36 cellular contexts compared by ENCODE assay signal in genomic region chr11:30497600-30497999, GRCh38.
"Had no signal": no experiment of that assay in that cellular context is flagged by ENCODE, and none has a peak within 500 bp of the region (broad histone marks: within the 10 kb centered on the region; RNA-seq: fewer than 3 reads in every experiment).

No MANE protein-coding gene starts in this region.

- H3K9me3 Mint-ChIP-seq: activated B cell treated with CpG ODN at 0.5 μM for 24 hours; activated CD4-positive, alpha-beta memory T cell treated with anti-CD3 and anti-CD28 coated beads for 36 hours; activated CD4-positive, alpha-beta T cell treated with anti-CD3 and anti-CD28 coated beads, Interleukin-2, amount 10 ng/mL, durations not matched to agents 24 days and 14 days; activated CD8-positive, alpha-beta T cell treated with anti-CD3 and anti-CD28 coated beads for 36 hours; activated naive CD4-positive, alpha-beta T cell treated with anti-CD3 and anti-CD28 coated beads for 36 hours; activated naive CD8-positive, alpha-beta T cell treated with anti-CD3 and anti-CD28 coated beads for 36 hours; activated T-cell treated with anti-CD3 and anti-CD28 coated beads, Interleukin-2, amount 50 U/mL, for 4 hours; activated T-cell treated with anti-CD3 and anti-CD28 coated beads, Interleukin-2, amount 50 U/mL, for 72 hours; activated T-helper 1 cell treated with anti-CD3 and anti-CD28 coated beads, Interleukin-12 subunit alpha, Interleukin-12 subunit beta, Interleukin-2, Interleukin-4 antibody, amounts not matched to agents 30 ng/mL and 10 ng/mL and 1 ng/mL, durations not matched to agents 14 hours and 24 hours and 36 hours; T-helper 1 cell treated with Interleukin-12 subunit alpha and Interleukin-12 subunit beta and Interleukin-4 antibody, amounts not matched to agents 30 μg/mL and 1 μg/mL, for 36 hours; T-helper 2 cell treated with Interferon-gamma antibody and Interleukin-4, amounts not matched to agents 5 μg/mL and 100 μg/mL, for 36 hours had no signal

- H3K4me1 ChIP-seq: adrenal gland, body of pancreas, breast epithelium had no signal

- DNase-seq: activated B cell treated with CpG ODN at 0.5 μM for 24 hours; activated CD4-positive, alpha-beta memory T cell treated with anti-CD3 and anti-CD28 coated beads for 36 hours; activated CD4-positive, alpha-beta T cell treated with anti-CD3 and anti-CD28 coated beads for 4 hours; activated CD4-positive, alpha-beta T cell treated with anti-CD3 and anti-CD28 coated beads, Interleukin-2, amount 10 ng/mL, durations not matched to agents 24 days and 14 days; activated CD4-positive, alpha-beta T cell treated with anti-CD3 and anti-CD28 coated beads, Interleukin-2, amount 50 U/mL, for 1 hour; activated CD4-positive, alpha-beta T cell treated with anti-CD3 and anti-CD28 coated beads, Interleukin-2, amount 50 U/mL, for 4 hours; activated CD4-positive, CD25-positive, alpha-beta regulatory T cell treated with anti-CD3 and anti-CD28 coated beads, Interleukin-2, amount 50 U/mL, for 72 hours; activated CD8-positive, alpha-beta memory T cell treated with anti-CD3 and anti-CD28 coated beads, Interleukin-2, amount 50 U/mL, for 4 hours; activated CD8-positive, alpha-beta T cell treated with anti-CD3 and anti-CD28 coated beads for 36 hours; activated effector memory CD4-positive, alpha-beta T cell treated with anti-CD3 and anti-CD28 coated beads, Interleukin-2, amount 50 U/mL, for 16 hours; activated gamma-delta T cell treated with Interleukin-2 at 50 U/mL for 16 hours; activated naive CD4-positive, alpha-beta T cell; activated naive CD4-positive, alpha-beta T cell treated with anti-CD3 and anti-CD28 coated beads for 36 hours; activated naive CD4-positive, alpha-beta T cell treated with anti-CD3 and anti-CD28 coated beads, Interleukin-2, amount 50 U/mL, for 16 hours; activated naive CD8-positive, alpha-beta T cell treated with anti-CD3 and anti-CD28 coated beads for 36 hours; activated T-cell treated with anti-CD3 and anti-CD28 coated beads for 4 hours; activated T-cell treated with anti-CD3 and anti-CD28 coated beads, Interleukin-2, amount 50 U/mL, for 1 hour; activated T-cell treated with anti-CD3 and anti-CD28 coated beads, Interleukin-2, amount 50 U/mL, for 4 hours; activated T-cell treated with anti-CD3 and anti-CD28 coated beads, Interleukin-2, amount 50 U/mL, for 72 hours; adrenal gland; amniotic stem cell; aorta; body of pancreas; brain microvascular endothelial cell; central memory CD4-positive, alpha-beta T cell; T-helper 2 cell; T-helper 9 cell had no signal

- FAIRE-seq: astrocyte, TTC549 had no signal

- ATAC-seq: activated CD8-positive, alpha-beta T cell treated with anti-CD3 and anti-CD28 coated beads for 36 hours; activated naive CD4-positive, alpha-beta T cell treated with anti-CD3 and anti-CD28 coated beads, Interleukin-2, amount 50 U/mL, for 72 hours; activated T-cell treated with anti-CD3 and anti-CD28 coated beads, Interleukin-2, amount 50 U/mL, for 4 hours; activated T-cell treated with anti-CD3 and anti-CD28 coated beads, Interleukin-2, amount 50 U/mL, for 72 hours; activated T-helper 17 cell treated with anti-CD3 and anti-CD28 coated beads, Interleukin-2, amount 50 U/mL, for 72 hours; body of pancreas had no signal

- H3K4me3 ChIP-seq: adrenal gland, body of pancreas, breast epithelium had no signal

- H3K27me3 Mint-ChIP-seq: activated B cell treated with CpG ODN at 0.5 μM for 24 hours; activated CD4-positive, alpha-beta memory T cell treated with anti-CD3 and anti-CD28 coated beads for 36 hours; activated CD4-positive, alpha-beta T cell treated with anti-CD3 and anti-CD28 coated beads, Interleukin-2, amount 10 ng/mL, durations not matched to agents 24 days and 14 days; activated T-helper 17 cell treated with anti-CD3 and anti-CD28 coated beads, Interleukin-2, amount 50 U/mL, for 72 hours had no signal

- H3K27me3 ChIP-seq: adrenal gland, body of pancreas, brain microvascular endothelial cell, breast epithelium had no signal

- H3K4me1 Mint-ChIP-seq: activated B cell treated with CpG ODN at 0.5 μM for 24 hours; activated CD4-positive, alpha-beta T cell treated with anti-CD3 and anti-CD28 coated beads, Interleukin-2, amount 10 ng/mL, durations not matched to agents 24 days and 14 days; activated naive CD8-positive, alpha-beta T cell treated with anti-CD3 and anti-CD28 coated beads for 36 hours; activated T-helper 17 cell treated with anti-CD3 and anti-CD28 coated beads, Interleukin-2, amount 50 U/mL, for 72 hours had no signal

- H3K4me3 Mint-ChIP-seq: activated B cell treated with CpG ODN at 0.5 μM for 24 hours; activated CD4-positive, alpha-beta memory T cell treated with anti-CD3 and anti-CD28 coated beads for 36 hours; activated CD4-positive, alpha-beta T cell treated with anti-CD3 and anti-CD28 coated beads, Interleukin-2, amount 10 ng/mL, durations not matched to agents 24 days and 14 days; activated CD8-positive, alpha-beta T cell treated with anti-CD3 and anti-CD28 coated beads for 36 hours; activated naive CD4-positive, alpha-beta T cell treated with anti-CD3 and anti-CD28 coated beads for 36 hours; activated naive CD8-positive, alpha-beta T cell treated with anti-CD3 and anti-CD28 coated beads for 36 hours; activated T-cell treated with anti-CD3 and anti-CD28 coated beads, Interleukin-2, amount 50 U/mL, for 4 hours; activated T-cell treated with anti-CD3 and anti-CD28 coated beads, Interleukin-2, amount 50 U/mL, for 72 hours; activated T-helper 1 cell treated with anti-CD3 and anti-CD28 coated beads, Interleukin-12 subunit alpha, Interleukin-12 subunit beta, Interleukin-2, Interleukin-4 antibody, amounts not matched to agents 30 ng/mL and 10 ng/mL and 1 ng/mL, durations not matched to agents 14 hours and 24 hours and 36 hours; activated T-helper 17 cell treated with anti-CD3 and anti-CD28 coated beads, Interleukin-2, amount 50 U/mL, for 72 hours; T-helper 1 cell treated with Interleukin-12 subunit alpha and Interleukin-12 subunit beta and Interleukin-4 antibody, amounts not matched to agents 30 μg/mL and 1 μg/mL, for 36 hours; T-helper 2 cell treated with Interferon-gamma antibody and Interleukin-4, amounts not matched to agents 5 μg/mL and 100 μg/mL, for 36 hours had no signal

- H3K27ac ChIP-seq: adrenal gland, body of pancreas, brain microvascular endothelial cell, breast epithelium, VCaP had no signal

- H3K9me3 ChIP-seq: adrenal gland, body of pancreas, breast epithelium had no signal

- H3K27ac Mint-ChIP-seq: activated B cell treated with CpG ODN at 0.5 μM for 24 hours; activated CD4-positive, alpha-beta memory T cell treated with anti-CD3 and anti-CD28 coated beads for 36 hours; activated CD4-positive, alpha-beta T cell treated with anti-CD3 and anti-CD28 coated beads, Interleukin-2, amount 10 ng/mL, durations not matched to agents 24 days and 14 days; activated CD8-positive, alpha-beta T cell treated with anti-CD3 and anti-CD28 coated beads for 36 hours; activated naive CD4-positive, alpha-beta T cell treated with anti-CD3 and anti-CD28 coated beads for 36 hours; activated naive CD4-positive, alpha-beta T cell treated with anti-CD3 and anti-CD28 coated beads, Interleukin-2, amount 50 U/mL, for 72 hours; activated naive CD8-positive, alpha-beta T cell treated with anti-CD3 and anti-CD28 coated beads for 36 hours; activated T-cell treated with anti-CD3 and anti-CD28 coated beads, Interleukin-2, amount 50 U/mL, for 72 hours; activated T-helper 1 cell treated with anti-CD3 and anti-CD28 coated beads, Interleukin-12 subunit alpha, Interleukin-12 subunit beta, Interleukin-2, Interleukin-4 antibody, amounts not matched to agents 30 ng/mL and 10 ng/mL and 1 ng/mL, durations not matched to agents 14 hours and 24 hours and 36 hours; activated T-helper 17 cell treated with anti-CD3 and anti-CD28 coated beads, Interleukin-2, amount 50 U/mL, for 72 hours; T-helper 1 cell treated with Interleukin-12 subunit alpha and Interleukin-12 subunit beta and Interleukin-4 antibody, amounts not matched to agents 30 μg/mL and 1 μg/mL, for 36 hours; T-helper 2 cell treated with Interferon-gamma antibody and Interleukin-4, amounts not matched to agents 5 μg/mL and 100 μg/mL, for 36 hours had no signal

- H3K36me3 ChIP-seq: adrenal gland, brain microvascular endothelial cell, breast epithelium had no signal

- H3K36me3 Mint-ChIP-seq: activated CD4-positive, alpha-beta memory T cell treated with anti-CD3 and anti-CD28 coated beads for 36 hours; activated naive CD4-positive, alpha-beta T cell treated with anti-CD3 and anti-CD28 coated beads, Interleukin-2, amount 50 U/mL, for 72 hours; activated naive CD8-positive, alpha-beta T cell treated with anti-CD3 and anti-CD28 coated beads for 36 hours had no signal
